16 cellular contexts compared by ENCODE assay signal in the genomic region with DNA sequence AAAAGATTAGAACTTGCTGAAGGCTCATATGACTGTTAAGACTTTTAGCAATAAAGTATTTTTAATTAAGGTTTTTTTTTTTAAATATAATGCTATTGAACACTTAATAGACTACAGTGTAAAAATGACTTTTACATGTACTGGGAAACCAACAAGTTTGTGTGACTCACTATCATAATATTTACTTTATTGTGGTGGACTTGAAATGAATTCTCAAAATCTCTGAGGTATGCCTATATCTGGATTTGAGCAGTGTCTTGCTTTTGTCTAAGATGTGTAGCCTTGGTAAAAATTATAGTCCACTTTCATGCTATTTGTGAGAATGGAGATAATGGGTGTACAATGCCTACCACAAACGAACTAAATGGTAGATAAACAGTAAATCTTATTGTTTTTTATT. TPM values are rescaled to one million over a fixed set of nuclear protein-coding genes. Genes with fewer than 3 reads are reported as not detected.
A peak's percentile ranks its signal among the peaks of the same experiment; 100 is the strongest.
DNase-seq lines count a peak whose midpoint lies in the region; ATAC-seq, FAIRE-seq and TF ChIP-seq lines count a peak whose summit lies in the region.
"Had no signal": no experiment of that assay in that cellular context is flagged by ENCODE, and none has a peak within 500 bp of the region (broad histone marks: within the 10 kb centered on the region; RNA-seq: fewer than 3 reads in every experiment).

No MANE protein-coding gene starts in this region.

- H3K36me3 ChIP-seq in ovary = no peaks in the 10 kb centered on the region
- H3K36me3 ChIP-seq: colonic mucosa, esophagus muscularis mucosa had no signal

- ATAC-seq in GM19328 (IDR thresholded peaks at IDR 0.05; ENCODE audit: unreplicated experiment) = no peak
- ATAC-seq: A549; activated CD8-positive, alpha-beta T cell treated with anti-CD3 and anti-CD28 coated beads for 36 hours; activated naive CD8-positive, alpha-beta T cell treated with anti-CD3 and anti-CD28 coated beads, Interleukin-2, amount 50 U/mL, for 24 hours; activated T-cell treated with anti-CD3 and anti-CD28 coated beads, Interleukin-2, amount 50 U/mL, for 72 hours had no signal

- intact Hi-C loops in ovary (cut with DNase I) = no loop called here

- H3K27ac ChIP-seq in ovary = no peak overlapping the region
- H3K27ac ChIP-seq: A549, colonic mucosa, esophagus muscularis mucosa had no signal

- no peaks in the 10 kb centered on the region for H3K27me3 ChIP-seq in ovary
- H3K27me3 ChIP-seq: colonic mucosa, esophagus muscularis mucosa had no signal

- DNase-seq in AG04449 (ENCODE audit: low read depth, low spot score) (peak; percentile 16), HS-27A (ENCODE audit: low read depth) (peak; percentile 24), astrocyte of the hippocampus (ENCODE audit: low read depth, low spot score) (peak; percentile 53), foreskin fibroblast (peak; percentile 14 to 53), ovary (no peak), hippocampal formation (lab: John Stamatoyannopoulos, UW) (no peak), GM12891 (ENCODE audit: insufficient read length, low spot score) (no peak)
- DNase-seq: activated CD8-positive, alpha-beta T cell treated with anti-CD3 and anti-CD28 coated beads for 36 hours; activated naive CD8-positive, alpha-beta T cell treated with anti-CD3 and anti-CD28 coated beads, Interleukin-2, amount 50 U/mL, for 24 hours; activated T-cell treated with anti-CD3 and anti-CD28 coated beads, Interleukin-2, amount 50 U/mL, for 72 hours; colonic mucosa; naive B cell; NCI-H446 treated with DMSO at 0.1 percent for 48 hours had no signal

- H3K4me3 ChIP-seq in AG04449 (ENCODE audit: low read depth, low read length) (no peak overlapping the region), foreskin fibroblast (ENCODE audit: low read depth in 1 of 2, low read length in 2 of 2) (no peak overlapping the region), ovary (no peak overlapping the region)
- H3K4me3 ChIP-seq: A549, colonic mucosa, esophagus muscularis mucosa had no signal

- no peaks in the 10 kb centered on the region for H3K9me3 ChIP-seq in ovary
- H3K9me3 ChIP-seq: A549, colonic mucosa, esophagus muscularis mucosa had no signal

- FAIRE-seq in GM12891 (lab: Jason Lieb, UNC) = no peak
- FAIRE-seq: A549 had no signal

- TF ChIP-seq CTCF in AG04449 (IDR thresholded peaks at IDR 0.05; ENCODE audit: insufficient read depth, low read length, missing control alignments) = no peak
- no peak for TF ChIP-seq CTCF in foreskin fibroblast (IDR thresholded peaks at IDR 0.05; ENCODE audit: low read depth, low read length)
- no peak for TF ChIP-seq CTCF in ovary (IDR thresholded peaks at IDR 0.05)

- POLR2A ChIA-PET in AG04449 (lab: Yijun Ruan, JAX) = no interaction called here

- no peak for TF ChIP-seq EP300 in ovary (IDR thresholded peaks at IDR 0.05)

- CTCF ChIA-PET in AG04449 (lab: Yijun Ruan, JAX) = interaction anchor here (1.8 kb wide), 1 partner anchor 128 kb away, joined by 5 read pairs; no protein-coding TSS in a partner anchor

- H3K4me1 ChIP-seq in ovary (ENCODE audit: insufficient read depth) = peaks cover 1% of the 10 kb centered on the region
- H3K4me1 ChIP-seq: colonic mucosa, esophagus muscularis mucosa had no signal

- 8 to 35% (median 11%) methylated on average over 1 of the region's 1 CpG for WGBS in ovary, 3 donors

- TF ChIP-seq POLR2A in ovary (IDR thresholded peaks at IDR 0.05) (no peak), GM12891 (IDR thresholded peaks at IDR 0.05; ENCODE audit: low read depth, low read length) (no peak)

TF ChIP-seq in GM12891, 5 proteins besides CTCF, POLR2A, EP300 and RAD21:
- no peak for TF ChIP-seq POLR2AphosphoS5 (IDR thresholded peaks at IDR 0.05; ENCODE audit: low read depth, low read length)

RNA-seq across cellular contexts. Expression of gene NAV3, which starts 33.9 kb away (rescaled TPM):
- total RNA-seq in ovary = 10 to 100 TPM; 16.1 to 63.9 (median 40.0) TPM
- polyA plus RNA-seq in ovary = 10 to 100 TPM; 10.5 to 11.0 TPM
- polyA plus RNA-seq in GM12891 (2012; ENCODE audit: low read depth, missing spikeins) = 0.04 TPM
- total RNA-seq: activated CD8-positive, alpha-beta T cell treated with anti-CD3 and anti-CD28 coated beads for 36 hours; activated T-cell treated with anti-CD3 and anti-CD28 coated beads, Interleukin-2, amount 50 U/mL, for 72 hours had no signal

Comparison
In these comparisons a context has a peak if more than half of its experiments do, and no peak if none do; other contexts are left out.
1. DNase-seq: peak in AG04449 (single experiment), HS-27A (single experiment), astrocyte of the hippocampus (single experiment) and foreskin fibroblast (2 of 2); none in ovary (0 of 5), hippocampal formation (0 of 2) and GM12891 (single experiment).